20 cellular contexts compared by ENCODE assay signal in genomic region chr14:72563676-72564075, GRCh38.
"Had no signal": no experiment of that assay in that cellular context is flagged by ENCODE, and none has a peak within 500 bp of the region (broad histone marks: within the 10 kb centered on the region; RNA-seq: fewer than 3 reads in every experiment).

No MANE protein-coding gene starts in this region.

- H3K27me3 ChIP-seq: colonic mucosa, heart right ventricle, upper lobe of right lung had no signal

- H3K4me3 ChIP-seq: colonic mucosa, heart right ventricle, smooth muscle cell, upper lobe of right lung had no signal

- H3K27me3 Mint-ChIP-seq: activated naive CD8-positive, alpha-beta T cell treated with anti-CD3 and anti-CD28 coated beads for 36 hours had no signal

- H3K27ac Mint-ChIP-seq: activated CD4-positive, alpha-beta T cell treated with anti-CD3 and anti-CD28 coated beads for 36 hours; activated naive CD8-positive, alpha-beta T cell treated with anti-CD3 and anti-CD28 coated beads for 36 hours; nephron progenitor cell; WTC11 had no signal

- H3K27ac ChIP-seq: colonic mucosa, heart right ventricle, upper lobe of right lung had no signal

- H3K9me3 Mint-ChIP-seq: activated naive CD8-positive, alpha-beta T cell treated with anti-CD3 and anti-CD28 coated beads for 36 hours; activated T-cell treated with anti-CD3 and anti-CD28 coated beads, Interleukin-2, amount 50 U/mL, for 4 hours; nephron progenitor cell; WTC11 had no signal

- DNase-seq: activated CD4-positive, alpha-beta T cell treated with anti-CD3 and anti-CD28 coated beads for 36 hours; activated CD4-positive, alpha-beta T cell treated with anti-CD3 and anti-CD28 coated beads, Interleukin-2, amount 50 U/mL, for 4 hours; activated CD8-positive, alpha-beta memory T cell treated with anti-CD3 and anti-CD28 coated beads, Interleukin-2, amount 50 U/mL, for 48 hours; activated naive CD4-positive, alpha-beta T cell treated with Interleukin-2 at 50 U/mL for 16 hours; activated naive CD8-positive, alpha-beta T cell treated with anti-CD3 and anti-CD28 coated beads for 36 hours; activated T-cell treated with anti-CD3 and anti-CD28 coated beads, Interleukin-2, amount 50 U/mL, for 4 hours; colonic mucosa; heart right ventricle; islet precursor cell; left cardiac atrium; nephron progenitor cell; nucleus accumbens; stimulated activated CD4-positive, alpha-beta T cell treated with anti-CD3 and anti-CD28 coated beads, Interleukin-15, amount 100 ng/mL, for 24 hours; stimulated activated CD8-positive, alpha-beta memory T cell treated with anti-CD3 and anti-CD28 coated beads, Interleukin-4, amount 100 ng/mL, for 48 hours; stimulated activated naive CD8-positive, alpha-beta T cell treated with anti-CD3 and anti-CD28 coated beads, Interleukin-15, Interleukin-2, amounts not matched to agents 100 U/mL and 50 U/mL, for 24 hours; T1000; upper lobe of right lung had no signal

- H3K4me1 ChIP-seq: colonic mucosa, upper lobe of right lung had no signal

- H3K4me1 Mint-ChIP-seq: activated CD4-positive, alpha-beta T cell treated with anti-CD3 and anti-CD28 coated beads for 36 hours had no signal

- H3K4me3 Mint-ChIP-seq: activated CD4-positive, alpha-beta T cell treated with anti-CD3 and anti-CD28 coated beads for 36 hours; activated naive CD8-positive, alpha-beta T cell treated with anti-CD3 and anti-CD28 coated beads for 36 hours; activated T-cell treated with anti-CD3 and anti-CD28 coated beads, Interleukin-2, amount 50 U/mL, for 4 hours; nephron progenitor cell; WTC11 had no signal

- ATAC-seq: activated CD4-positive, alpha-beta T cell treated with anti-CD3 and anti-CD28 coated beads for 36 hours; activated T-cell treated with anti-CD3 and anti-CD28 coated beads, Interleukin-2, amount 50 U/mL, for 4 hours; left cardiac atrium; sciatic nerve; stimulated activated naive CD8-positive, alpha-beta T cell treated with anti-CD3 and anti-CD28 coated beads, Interleukin-15, Interleukin-2, amounts not matched to agents 100 U/mL and 50 U/mL, for 24 hours; upper lobe of right lung; WTC11 had no signal

- H3K9me3 ChIP-seq: colonic mucosa, heart right ventricle, upper lobe of right lung had no signal

- H3K4me2 ChIP-seq: smooth muscle cell had no signal

- H3K36me3 Mint-ChIP-seq: activated naive CD8-positive, alpha-beta T cell treated with anti-CD3 and anti-CD28 coated beads for 36 hours; WTC11 had no signal

- H3K36me3 ChIP-seq: colonic mucosa, heart right ventricle, upper lobe of right lung had no signal
